10 cellular contexts compared by ENCODE assay signal in the genomic region with DNA sequence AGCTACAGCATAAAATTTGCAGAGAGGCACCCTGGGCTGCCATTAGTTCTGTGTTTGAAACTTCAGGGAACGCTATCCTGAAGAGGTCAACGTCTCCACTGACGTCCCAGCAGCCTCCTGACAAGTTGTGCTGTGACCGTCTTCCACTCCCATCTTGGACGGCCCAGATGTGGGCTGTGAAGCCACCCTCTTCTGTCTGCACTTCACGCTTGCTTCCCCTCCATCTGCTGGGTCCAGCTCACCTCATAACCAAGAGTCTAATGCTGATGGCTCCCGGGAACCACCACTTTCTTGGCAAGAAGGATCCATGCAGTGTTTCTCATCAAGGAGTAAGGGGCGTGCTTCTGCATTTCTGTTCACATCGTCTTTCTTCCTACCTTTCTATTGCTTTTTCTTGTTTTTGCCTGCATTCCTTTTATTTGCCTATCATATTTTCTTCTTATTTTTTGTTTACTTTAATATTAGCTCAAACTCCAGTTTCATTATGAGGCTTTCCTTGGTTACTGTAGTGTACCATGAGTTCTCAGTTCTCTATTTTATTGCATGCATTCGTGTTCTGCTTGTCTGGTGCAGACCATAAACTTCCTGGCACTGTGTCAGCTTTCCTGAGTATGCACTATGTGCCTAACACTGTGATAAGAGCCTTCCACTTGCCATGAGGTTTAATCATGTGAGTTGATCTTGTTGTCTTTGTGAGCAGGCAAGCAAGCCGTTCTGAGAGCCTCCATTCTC.
DNase-seq lines count a peak whose midpoint lies in the region; ATAC-seq, FAIRE-seq and TF ChIP-seq lines count a peak whose summit lies in the region.
"Had no signal": no experiment of that assay in that cellular context is flagged by ENCODE, and none has a peak within 500 bp of the region (broad histone marks: within the 10 kb centered on the region; RNA-seq: fewer than 3 reads in every experiment).

No MANE protein-coding gene starts in this region.

- no peak for TF ChIP-seq POLR2A in GM12891 (IDR thresholded peaks at IDR 0.05; ENCODE audit: low read depth, low read length)
- TF ChIP-seq POLR2A in GM12878 (IDR thresholded peaks at IDR 0.05; ENCODE audit: low read depth, low read length), result no peak
- no peak for TF ChIP-seq POLR2A in vagina (IDR thresholded peaks at IDR 0.05)
- TF ChIP-seq POLR2A in breast epithelium (IDR thresholded peaks at IDR 0.05), result no peak

- TF ChIP-seq EP300 in GM12878 (IDR thresholded peaks at IDR 0.05; ENCODE audit: borderline replicate concordance in 1 of 2, control insufficient read depth in 1 of 2, low read depth in 2 of 2, low read length in 2 of 2), result peak; percentile 87 to 97

- TF ChIP-seq RAD21 in GM12878 (IDR thresholded peaks at IDR 0.05; ENCODE audit: insufficient read depth, low read depth, low read length), result no peak

- TF ChIP-seq CTCF in GM12878 (IDR thresholded peaks at IDR 0.05 in 2 of 3, conservative IDR thresholded peaks at IDR 0.05 in 1 of 3; ENCODE audit: control insufficient read depth in 2 of 3, extremely low read depth in 1 of 3, insufficient read depth in 1 of 3, low read depth in 3 of 3, low read length in 3 of 3) (no peak), vagina (IDR thresholded peaks at IDR 0.05) (no peak), breast epithelium (IDR thresholded peaks at IDR 0.05) (no peak)

- H3K36me3 ChIP-seq in GM12878 (ENCODE audit: control insufficient read depth in 2 of 2, insufficient read depth in 2 of 2, low read length in 1 of 2), result no peaks in the 10 kb centered on the region
- H3K36me3 ChIP-seq in vagina, result no peaks in the 10 kb centered on the region
- no peaks in the 10 kb centered on the region for H3K36me3 ChIP-seq in breast epithelium

- peak overlapping the region; percentile 49 for H2AFZ ChIP-seq in GM12878 (ENCODE audit: control insufficient read depth, low read depth, low read length)

- ATAC-seq in GM19463 (IDR thresholded peaks at IDR 0.05; ENCODE audit: unreplicated experiment) (peak; percentile 98), HG03064 (IDR thresholded peaks at IDR 0.05; ENCODE audit: low read depth, unreplicated experiment) (peak; percentile 99), GM12878 (peak; percentile 99)
- ATAC-seq: CD8-positive, alpha-beta T cell had no signal

- H3K27me3 ChIP-seq in GM12878 (replicated peaks in 1 of 2; ENCODE audit: control insufficient read depth in 2 of 2, insufficient read depth in 2 of 2, low read length in 1 of 2) (no peaks in the 10 kb centered on the region), vagina (no peaks in the 10 kb centered on the region), breast epithelium (no peaks in the 10 kb centered on the region)

- peak overlapping the region; percentile 91 for H3K4me2 ChIP-seq in GM12878 (ENCODE audit: control insufficient read depth, insufficient read depth)

- WGBS in GM12878 (ENCODE audit: insufficient coverage, insufficient replicate concordance, low lambda C conversion rate, missing lambda C conversion rate), result 2% methylated on average over 11 of the region's 11 CpGs

- RAD21 ChIA-PET in GM12878 (lab: Charles Lee; ENCODE audit: unreplicated experiment), result interaction anchor here (0.5 to 1.2 kb wide), 4 partner anchors 25 to 1547 kb away, joined by 3 to 4 read pairs (median 3); no protein-coding TSS in a partner anchor

- H3K27ac ChIP-seq in GM12878 (ENCODE audit: control insufficient read depth, insufficient read depth) (peak overlapping the region; percentile 65), vagina (no peak overlapping the region), breast epithelium (no peak overlapping the region)

- no peaks in the 10 kb centered on the region for H3K79me2 ChIP-seq in GM12878 (ENCODE audit: control insufficient read depth, insufficient read depth, low read length)

- intact Hi-C loops in GM12878 (cut with micrococcal nuclease; ENCODE audit: unreplicated experiment), result no loop called here
- intact Hi-C loops in vagina (cut with DNase I), result no loop called here
- intact Hi-C loops in breast epithelium (cut with DNase I; ENCODE audit: low total_unique reads), result no loop called here

- in situ Hi-C loops in GM12878 (cut with MboI), result no loop called here

- DNase-seq in GM12891 (ENCODE audit: insufficient read length, low spot score), result peak; percentile 18
- peak; percentile 78 for DNase-seq in GM12878 (ENCODE audit: low read depth, low spot score)
- DNase-seq in stimulated activated CD4-positive, alpha-beta T cell treated with anti-CD3 and anti-CD28 coated beads, Interleukin-15, amount 100 ng/mL, for 24 hours, result no peak
- no peak for DNase-seq in vagina (ENCODE audit: extremely low spot score in 2 of 2)
- DNase-seq in breast epithelium (ENCODE audit: low spot score in 2 of 2), result no peak
- DNase-seq in T-helper 9 cell, result no peak
- DNase-seq: CD8-positive, alpha-beta T cell had no signal

- H3K9ac ChIP-seq in GM12878 (ENCODE audit: control insufficient read depth, insufficient read depth, low read length), result 0 out of 2 replicates have a peak overlapping the region, but pooled peaks have one; percentile 14

- BruUV-seq in GM12878 (replicated peaks; lab: Mats Ljungman, UMichigan), result no TSS peak

- H3K4me3 ChIP-seq in GM12878 (peak overlapping the region; percentile 31; the same call in 1 of the 2 replicates), vagina (no peak overlapping the region), breast epithelium (no peak overlapping the region)

- FAIRE-seq in GM12891 (lab: Jason Lieb, UNC) (peak; percentile 96), GM12878 (lab: Jason Lieb, UNC) (peak; percentile 96)
- FAIRE-seq: bronchial epithelial cell had no signal

- POLR2A ChIA-PET in GM12878 (lab: Charles Lee), result no interaction called here

- peaks cover 13% of the 10 kb centered on the region for H3K4me1 ChIP-seq in GM12878 (ENCODE audit: control insufficient read depth, insufficient read depth, low read length)
- no peaks in the 10 kb centered on the region for H3K4me1 ChIP-seq in vagina
- H3K4me1 ChIP-seq in breast epithelium, result no peaks in the 10 kb centered on the region

- H3K9me3 ChIP-seq in GM12878 (replicated peaks; ENCODE audit: control insufficient read depth, insufficient read depth, low read length), result no peaks in the 10 kb centered on the region
- no peaks in the 10 kb centered on the region for H3K9me3 ChIP-seq in vagina
- H3K9me3 ChIP-seq in breast epithelium, result no peaks in the 10 kb centered on the region

- CTCF ChIA-PET in GM12878 (lab: Yijun Ruan, JAX), result interaction anchor here (0.6 to 1.6 kb wide), 3 partner anchors 13 to 616 kb away, joined by 3 to 5 read pairs (median 3); no protein-coding TSS in a partner anchor

- SMC1A ChIA-PET in GM12878 (lab: Charles Lee; ENCODE audit: uncharacterized antibody, unreplicated experiment), result interaction anchor here (1.0 to 1.4 kb wide), 5 partner anchors 8 to 49 kb away, joined by 3 to 4 read pairs (median 3); no protein-coding TSS in a partner anchor

- H4K20me1 ChIP-seq in GM12878 (ENCODE audit: control insufficient read depth, insufficient read depth), result no peaks in the 10 kb centered on the region

TF ChIP-seq in GM12891, 5 proteins besides CTCF, POLR2A, EP300 and RAD21:
- no peak for TF ChIP-seq PAX5 (IDR thresholded peaks at IDR 0.05; ENCODE audit: insufficient read depth, low read length, severe bottlenecking)
- 0 out of 2 replicates have a peak, but pooled peaks have one; percentile 23 for TF ChIP-seq POLR2AphosphoS5 (IDR thresholded peaks at IDR 0.05; ENCODE audit: low read depth, low read length)
- TF ChIP-seq SPI1 (IDR thresholded peaks at IDR 0.05; ENCODE audit: low read depth, low read length), result peak; percentile 99
- TF ChIP-seq TAF1 (IDR thresholded peaks at IDR 0.05; ENCODE audit: low read depth, low read length), result no peak
- peak; percentile 25; the same call in 1 of the 2 replicates for TF ChIP-seq POU2F2 (IDR thresholded peaks at IDR 0.05; ENCODE audit: low read depth, low read length)

TF ChIP-seq in GM12878, 131 proteins besides CTCF, POLR2A, EP300 and RAD21 (continues in another document):
- TF ChIP-seq ASH2L (IDR thresholded peaks at IDR 0.05; ENCODE audit: borderline replicate concordance, low read depth), result no peak
- no peak for TF ChIP-seq MYB (IDR thresholded peaks at IDR 0.05; ENCODE audit: borderline replicate concordance, low read depth, low read length)
- TF ChIP-seq ZBED1 (IDR thresholded peaks at IDR 0.05; ENCODE audit: borderline replicate concordance), result peak; percentile 69; the same call in 1 of the 2 replicates
- peak; percentile 58; the same call in 1 of the 2 replicates for TF ChIP-seq TBL1XR1 (IDR thresholded peaks at IDR 0.05; ENCODE audit: low read depth, low read length)
- TF ChIP-seq, protein P1, sequence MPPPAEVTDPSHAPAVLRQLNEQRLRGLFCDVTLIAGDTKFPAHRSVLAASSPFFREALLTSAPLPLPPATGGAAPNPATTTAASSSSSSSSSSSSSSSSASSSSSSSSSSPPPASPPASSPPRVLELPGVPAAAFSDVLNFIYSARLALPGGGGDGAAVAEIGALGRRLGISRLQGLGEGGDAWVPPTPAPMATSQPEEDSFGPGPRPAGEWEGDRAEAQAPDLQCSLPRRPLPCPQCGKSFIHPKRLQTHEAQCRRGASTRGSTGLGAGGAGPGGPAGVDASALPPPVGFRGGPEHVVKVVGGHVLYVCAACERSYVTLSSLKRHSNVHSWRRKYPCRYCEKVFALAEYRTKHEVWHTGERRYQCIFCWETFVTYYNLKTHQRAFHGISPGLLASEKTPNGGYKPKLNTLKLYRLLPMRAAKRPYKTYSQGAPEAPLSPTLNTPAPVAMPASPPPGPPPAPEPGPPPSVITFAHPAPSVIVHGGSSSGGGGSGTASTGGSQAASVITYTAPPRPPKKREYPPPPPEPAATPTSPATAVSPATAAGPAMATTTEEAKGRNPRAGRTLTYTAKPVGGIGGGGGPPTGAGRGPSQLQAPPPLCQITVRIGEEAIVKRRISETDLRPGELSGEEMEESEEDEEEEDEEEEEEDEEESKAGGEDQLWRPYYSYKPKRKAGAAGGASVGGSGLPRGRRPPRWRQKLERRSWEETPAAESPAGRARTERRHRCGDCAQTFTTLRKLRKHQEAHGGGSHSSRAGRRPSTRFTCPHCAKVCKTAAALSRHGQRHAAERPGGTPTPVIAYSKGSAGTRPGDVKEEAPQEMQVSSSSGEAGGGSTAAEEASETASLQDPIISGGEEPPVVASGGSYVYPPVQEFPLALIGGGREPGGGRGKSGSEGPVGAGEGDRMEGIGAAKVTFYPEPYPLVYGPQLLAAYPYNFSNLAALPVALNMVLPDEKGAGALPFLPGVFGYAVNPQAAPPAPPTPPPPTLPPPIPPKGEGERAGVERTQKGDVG (CRISPR knock-in tag; IDR thresholded peaks at IDR 0.05), result no peak
- TF ChIP-seq CREB1 (IDR thresholded peaks at IDR 0.05; ENCODE audit: low read depth), result 0 out of 2 replicates have a peak, but pooled peaks have one; percentile 24
- TF ChIP-seq STAT3 (IDR thresholded peaks at IDR 0.05; ENCODE audit: low read depth, low read length), result 0 out of 2 replicates have a peak, but pooled peaks have one; percentile 75
- TF ChIP-seq ZNF384 (IDR thresholded peaks at IDR 0.05; ENCODE audit: borderline replicate concordance, low read depth, low read length), result no peak
- TF ChIP-seq NR2C1 (IDR thresholded peaks at IDR 0.05), result no peak
- TF ChIP-seq SMAD1 (IDR thresholded peaks at IDR 0.05; ENCODE audit: low read depth, partially characterized antibody), result peak; percentile 73
- TF ChIP-seq TCF3 (IDR thresholded peaks at IDR 0.05; ENCODE audit: borderline replicate concordance, insufficient read depth, low read depth, low read length), result peak; percentile 61; the same call in 1 of the 2 replicates

Comparison
In these comparisons a context has a peak if more than half of its experiments do, and no peak if none do; other contexts are left out.
1. DNase-seq: peak in GM12891 (single experiment) and GM12878 (single experiment); none in stimulated activated CD4-positive, alpha-beta T cell treated with anti-CD3 and anti-CD28 coated beads, Interleukin-15, amount 100 ng/mL, for 24 hours (single experiment), vagina (0 of 2), breast epithelium (0 of 2) and T-helper 9 cell (single experiment).
2. Peak in every context shown above with its lines, with median percentiles within 50 percentile points of each other: ATAC-seq.